Comparison of ENCODE assay signal across 31 cellular contexts in genomic region chrX:137278825-137279224, GRCh38.
"Had no signal": no experiment of that assay in that cellular context is flagged by ENCODE, and none has a peak within 500 bp of the region (broad histone marks: within the 10 kb centered on the region; RNA-seq: fewer than 3 reads in every experiment).

No MANE protein-coding gene starts in this region.

- ATAC-seq: Panc1, Right ventricle myocardium inferior, SK-N-SH treated with all-trans-retinoic acid at 6 μM for 48 hours, T-cell, T-helper 17 cell had no signal

- H3K4me2 ChIP-seq: KMS-11, PC-9 had no signal

- H3K4me1 ChIP-seq: SJCRH30 had no signal

- H2AFZ ChIP-seq: PC-9 had no signal

- H3K36me3 ChIP-seq: SJCRH30 had no signal

- DNase-seq: Karpas-422; KBM-7; NCI-H1048; NCI-H1092 treated with DMSO at 0.1 percent for 48 hours; NCI-H1417; NCI-H146; NCI-H1694; NCI-H187; NCI-H1930; NCI-H2081; NCI-H2171 treated with DMSO at 0.1 percent for 48 hours; NCI-H2227 treated with DMSO at 0.1 percent for 48 hours; NCI-H345; NCI-H446; NCI-H510A treated with DMSO at 0.1 percent for 48 hours; NCI-H524 treated with DMSO at 0.1 percent for 48 hours; NCI-H526 treated with DMSO at 0.1 percent for 48 hours; NCI-H774; NK-92 treated with Interleukin-12 subunit alpha and Interleukin-12 subunit beta, amount 100 ng/mL, for 24 hours; PC-9; SHP77; SIG-M5; SJCRH30; T-cell; T-helper 17 cell had no signal

- H3K9ac ChIP-seq: KMS-11 had no signal

- H3K27ac ChIP-seq: KMS-11, PC-9, RWPE1, SJCRH30, SK-N-MC had no signal

- H3K4me3 ChIP-seq: PC-9, SJCRH30, SK-N-MC had no signal

- H3K27me3 ChIP-seq: SJCRH30 had no signal

- H3K9me3 ChIP-seq: SJCRH30 had no signal
